Comparison of ENCODE assay signal across 23 cellular contexts in genomic region chr16:47777191-47777590, GRCh38.
DNase-seq lines count a peak whose midpoint lies in the region; TF ChIP-seq lines count a peak whose summit lies in the region.
"Had no signal": no experiment of that assay in that cellular context is flagged by ENCODE, and none has a peak within 500 bp of the region (broad histone marks: within the 10 kb centered on the region; RNA-seq: fewer than 3 reads in every experiment).

No MANE protein-coding gene starts in this region.

- H3K79me2 ChIP-seq in PC-9 (ENCODE audit: low read depth) (no peaks in the 10 kb centered on the region), SK-N-SH (ENCODE audit: insufficient read depth) (no peaks in the 10 kb centered on the region)
- H3K79me2 ChIP-seq: hepatocyte had no signal

- no peak overlapping the region for H3K4me3 ChIP-seq in PC-9
- no peak overlapping the region for H3K4me3 ChIP-seq in SK-N-SH (ENCODE audit: low read depth in 2 of 2, low read length in 1 of 2)
- H3K4me3 ChIP-seq: BLaER1 treated with 17β-estradiol and CSF1 and Interleukin-3, amounts not matched to agents 10 nM and 100 nM; esophagus muscularis mucosa; HAP-1; hepatocyte; skin epidermis had no signal

- CTCF ChIA-PET in PC-9 (lab: Charles Lee), result no interaction called here
- CTCF ChIA-PET in SK-N-SH (lab: Yijun Ruan, JAX), result no interaction called here

- H3K27me3 ChIP-seq in PC-9 (ENCODE audit: insufficient read depth, low read depth), result no peaks in the 10 kb centered on the region
- H3K27me3 ChIP-seq in SK-N-SH (ENCODE audit: insufficient read depth), result no peaks in the 10 kb centered on the region
- H3K27me3 ChIP-seq: BLaER1 treated with 17β-estradiol and CSF1 and Interleukin-3, amounts not matched to agents 10 nM and 100 nM; esophagus muscularis mucosa; hepatocyte had no signal

- no peak for TF ChIP-seq RAD21 in SK-N-SH (IDR thresholded peaks at IDR 0.05; ENCODE audit: low read length)

- no peak overlapping the region for H2AFZ ChIP-seq in PC-9
- no peak overlapping the region for H2AFZ ChIP-seq in SK-N-SH (ENCODE audit: low read depth)
- H2AFZ ChIP-seq: hepatocyte had no signal

- no TSS peak for BruUV-seq in PC-9 (replicated peaks; lab: Mats Ljungman, UMichigan)

- H3K9me2 ChIP-seq in PC-9 (ENCODE audit: insufficient read depth) (no peaks in the 10 kb centered on the region), SK-N-SH (no peaks in the 10 kb centered on the region)

- 0 out of 2 replicates have a peak overlapping the region, but pooled peaks have one; percentile 9 for H3K27ac ChIP-seq in PC-9
- H3K27ac ChIP-seq in epithelial cell of prostate, result no peak overlapping the region
- no peak overlapping the region for H3K27ac ChIP-seq in SK-N-SH (ENCODE audit: low read depth in 2 of 2, low read length in 1 of 2)
- H3K27ac ChIP-seq: BLaER1 treated with 17β-estradiol and CSF1 and Interleukin-3, amounts not matched to agents 10 nM and 100 nM; esophagus muscularis mucosa; hepatocyte; skin epidermis had no signal

- POLR2A ChIA-PET in PC-9 (lab: Charles Lee; ENCODE audit: unreplicated experiment), result no interaction called here
- POLR2A ChIA-PET in SK-N-SH (lab: Yijun Ruan, JAX), result no interaction called here

- H3F3A ChIP-seq in PC-9 (ENCODE audit: insufficient read depth, low read depth), result no peaks in the 10 kb centered on the region
- H3F3A ChIP-seq in SK-N-SH (replicated peaks; ENCODE audit: insufficient read depth), result no peaks in the 10 kb centered on the region

- H3K36me3 ChIP-seq in PC-9 (ENCODE audit: low read depth) (no peaks in the 10 kb centered on the region), SK-N-SH (replicated peaks in 1 of 2; ENCODE audit: control insufficient read depth in 1 of 2, insufficient read depth in 2 of 2, low read length in 1 of 2) (no peaks in the 10 kb centered on the region)
- H3K36me3 ChIP-seq: BLaER1 treated with 17β-estradiol and CSF1 and Interleukin-3, amounts not matched to agents 10 nM and 100 nM; esophagus muscularis mucosa; HAP-1 had no signal

- no peaks in the 10 kb centered on the region for H4K20me1 ChIP-seq in PC-9 (ENCODE audit: insufficient read depth)
- H4K20me1 ChIP-seq in SK-N-SH (ENCODE audit: insufficient read depth), result no peaks in the 10 kb centered on the region
- H4K20me1 ChIP-seq: BLaER1 treated with 17β-estradiol and CSF1 and Interleukin-3, amounts not matched to agents 10 nM and 100 nM had no signal

- no peak for TF ChIP-seq EP300 in SK-N-SH (IDR thresholded peaks at IDR 0.05; ENCODE audit: borderline replicate concordance in 1 of 2, low read depth in 1 of 2, low read length in 1 of 2)

- intact Hi-C loops in PC-9 (cut with micrococcal nuclease; ENCODE audit: unreplicated experiment), result loop anchor here (10.0 kb wide), 1 partner anchor 62 kb away; no protein-coding TSS in a partner anchor

- H3K9ac ChIP-seq in SK-N-SH, result no peak overlapping the region
- H3K9ac ChIP-seq: BLaER1 treated with 17β-estradiol and CSF1 and Interleukin-3, amounts not matched to agents 10 nM and 100 nM had no signal

- peaks cover 18% of the 10 kb centered on the region for H3K4me1 ChIP-seq in PC-9 (replicated peaks; ENCODE audit: insufficient read depth)
- H3K4me1 ChIP-seq in SK-N-SH (ENCODE audit: control insufficient read depth in 1 of 2, insufficient read depth in 2 of 2, low read depth in 1 of 2, low read length in 1 of 2), result no peaks in the 10 kb centered on the region; a peak in 1 of 4 replicates
- H3K4me1 ChIP-seq: esophagus muscularis mucosa had no signal

- H3K9me3 ChIP-seq in PC-9 (ENCODE audit: insufficient read depth, low read depth) (peaks cover 3% of the 10 kb centered on the region; the same call in 1 of the 2 replicates), SK-N-SH (no peaks in the 10 kb centered on the region)
- H3K9me3 ChIP-seq: BLaER1 treated with 17β-estradiol and CSF1 and Interleukin-3, amounts not matched to agents 10 nM and 100 nM; esophagus muscularis mucosa; HAP-1 had no signal

- TF ChIP-seq CTCF in PC-9 (conservative IDR thresholded peaks at IDR 0.05) (no peak), SK-N-SH (IDR thresholded peaks at IDR 0.05) (no peak)

- peak; percentile 18 for DNase-seq in GM03348 (ENCODE audit: low spot score)
- DNase-seq in PC-9, result no peak
- peak; percentile 20 for DNase-seq in epithelial cell of prostate (ENCODE audit: low read depth, low spot score)
- DNase-seq in renal cortical epithelial cell (ENCODE audit: low read depth), result peak; percentile 9
- DNase-seq in nucleus accumbens (lab: John Stamatoyannopoulos, UW), result no peak
- no peak for DNase-seq in SK-N-SH
- no peak for DNase-seq in NCI-H524 (lab: John Stamatoyannopoulos, UW)
- DNase-seq: activated CD8-positive, alpha-beta memory T cell treated with anti-CD3 and anti-CD28 coated beads, Interleukin-2, amount 10 ng/mL, durations not matched to agents 7 days and 5 days; activated naive CD8-positive, alpha-beta T cell treated with anti-CD3 and anti-CD28 coated beads, Interleukin-2, amount 50 U/mL, for 24 hours; Calu3; cerebellar nuclear complex; effector CD4-positive, alpha-beta T cell; naive thymus-derived CD4-positive, alpha-beta T cell; NCI-H187; NCI-H446; NK-92 treated with Interleukin-12 subunit alpha and Interleukin-12 subunit beta, amount 100 ng/mL, for 24 hours; stimulated activated CD4-positive, alpha-beta T cell treated with anti-CD3 and anti-CD28 coated beads, Interleukin-2, amount 100 ng/mL, for 48 hours; SW 1271 had no signal

- no peak overlapping the region for H3K4me2 ChIP-seq in PC-9
- H3K4me2 ChIP-seq in SK-N-SH, result no peak overlapping the region
- H3K4me2 ChIP-seq: BLaER1 treated with 17β-estradiol and CSF1 and Interleukin-3, amounts not matched to agents 10 nM and 100 nM; hepatocyte had no signal

TF ChIP-seq in SK-N-SH, 30 proteins besides CTCF, POLR2A, EP300 and RAD21:
- TF ChIP-seq SIN3A (IDR thresholded peaks at IDR 0.05; ENCODE audit: borderline replicate concordance, low read depth, low read length) (no peak), GABPA (IDR thresholded peaks at IDR 0.05; ENCODE audit: low read depth) (no peak), NFIC (IDR thresholded peaks at IDR 0.05; ENCODE audit: borderline replicate concordance) (no peak), RFX5 (IDR thresholded peaks at IDR 0.05; ENCODE audit: low read length) (no peak), TAF1 (IDR thresholded peaks at IDR 0.05; ENCODE audit: borderline replicate concordance, low read depth, low read length) (no peak), ZBTB33 (IDR thresholded peaks at IDR 0.05; ENCODE audit: borderline replicate concordance, low read depth) (no peak), FOXJ3 (CRISPR knock-in tag; IDR thresholded peaks at IDR 0.05) (no peak), MAX (IDR thresholded peaks at IDR 0.05; ENCODE audit: low read depth) (no peak), TCF12 (IDR thresholded peaks at IDR 0.05) (no peak), YY1 (IDR thresholded peaks at IDR 0.05; ENCODE audit: low read depth) (no peak), NRF1 (IDR thresholded peaks at IDR 0.05; ENCODE audit: low read depth, low read length) (no peak), IRF3 (IDR thresholded peaks at IDR 0.05; ENCODE audit: low read depth, low read length) (no peak), RCOR1 (IDR thresholded peaks at IDR 0.05; ENCODE audit: low read length) (no peak), JUND (IDR thresholded peaks at IDR 0.05) (no peak), FOSL2 (IDR thresholded peaks at IDR 0.05; ENCODE audit: borderline replicate concordance, low read depth) (no peak), MXI1 (IDR thresholded peaks at IDR 0.05; ENCODE audit: low read depth, low read length) (no peak), MEF2A (IDR thresholded peaks at IDR 0.05; ENCODE audit: borderline replicate concordance, low read depth) (no peak), FOXM1 (IDR thresholded peaks at IDR 0.05; ENCODE audit: low read depth) (no peak)
- TF ChIP-seq, protein P1, sequence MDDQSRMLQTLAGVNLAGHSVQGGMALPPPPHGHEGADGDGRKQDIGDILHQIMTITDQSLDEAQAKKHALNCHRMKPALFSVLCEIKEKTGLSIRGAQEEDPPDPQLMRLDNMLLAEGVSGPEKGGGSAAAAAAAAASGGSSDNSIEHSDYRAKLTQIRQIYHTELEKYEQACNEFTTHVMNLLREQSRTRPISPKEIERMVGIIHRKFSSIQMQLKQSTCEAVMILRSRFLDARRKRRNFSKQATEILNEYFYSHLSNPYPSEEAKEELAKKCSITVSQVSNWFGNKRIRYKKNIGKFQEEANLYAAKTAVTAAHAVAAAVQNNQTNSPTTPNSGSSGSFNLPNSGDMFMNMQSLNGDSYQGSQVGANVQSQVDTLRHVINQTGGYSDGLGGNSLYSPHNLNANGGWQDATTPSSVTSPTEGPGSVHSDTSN (IDR thresholded peaks at IDR 0.05), result no peak

Comparison
In these comparisons a context has a peak if more than half of its experiments do, and no peak if none do; other contexts are left out.
1. DNase-seq: peak in GM03348 (single experiment), epithelial cell of prostate (single experiment) and renal cortical epithelial cell (single experiment); none in PC-9 (0 of 2), nucleus accumbens (0 of 56), SK-N-SH (single experiment) and NCI-H524 (0 of 2).